ENCODE assay signal across 33 cellular contexts in genomic region chr3:195881276-195881988, GRCh38.
"Had no signal": no experiment of that assay in that cellular context is flagged by ENCODE, and none has a peak within 500 bp of the region (broad histone marks: within the 10 kb centered on the region; RNA-seq: fewer than 3 reads in every experiment).

No MANE protein-coding gene starts in this region.

- ATAC-seq: activated CD4-positive, alpha-beta T cell treated with anti-CD3 and anti-CD28 coated beads for 36 hours; activated naive CD4-positive, alpha-beta T cell treated with anti-CD3 and anti-CD28 coated beads, Interleukin-2, amount 50 U/mL, for 72 hours; activated T-cell treated with anti-CD3 and anti-CD28 coated beads, Interleukin-2, amount 50 U/mL, for 72 hours; effector memory CD8-positive, alpha-beta T cell; gastroesophageal sphincter; T-cell had no signal

- DNase-seq: activated CD4-positive, alpha-beta memory T cell treated with anti-CD3 and anti-CD28 coated beads, Interleukin-2, amount 10 ng/mL, durations not matched to agents 7 days and 5 days; activated CD4-positive, alpha-beta T cell treated with anti-CD3 and anti-CD28 coated beads for 36 hours; activated CD4-positive, alpha-beta T cell treated with anti-CD3 and anti-CD28 coated beads, Interleukin-2, amount 10 ng/mL, durations not matched to agents 24 days and 14 days; activated CD4-positive, alpha-beta T cell treated with anti-CD3 and anti-CD28 coated beads, Interleukin-2, amount 50 U/mL, for 4 hours; activated CD4-positive, CD25-positive, alpha-beta regulatory T cell; activated CD4-positive, CD25-positive, alpha-beta regulatory T cell treated with anti-CD3 and anti-CD28 coated beads, Interleukin-2, amount 50 U/mL, for 72 hours; activated CD8-positive, alpha-beta memory T cell treated with anti-CD3 and anti-CD28 coated beads, Interleukin-2, amount 50 U/mL, for 48 hours; activated gamma-delta T cell; activated naive CD4-positive, alpha-beta T cell; activated naive CD4-positive, alpha-beta T cell treated with anti-CD3 and anti-CD28 coated beads, Interleukin-2, amount 10 ng/mL, durations not matched to agents 7 days and 5 days; activated naive CD8-positive, alpha-beta T cell treated with anti-CD3 and anti-CD28 coated beads, Interleukin-2, amount 10 ng/mL, durations not matched to agents 7 days and 5 days; activated T-cell treated with anti-CD3 and anti-CD28 coated beads for 4 hours; activated T-cell treated with anti-CD3 and anti-CD28 coated beads, Interleukin-2, amount 50 U/mL, for 24 hours; activated T-cell treated with anti-CD3 and anti-CD28 coated beads, Interleukin-2, amount 50 U/mL, for 72 hours; central memory CD4-positive, alpha-beta T cell; cerebellar nuclear complex; cortex of kidney; dermis blood vessel endothelial cell; effector CD4-positive, alpha-beta T cell; effector memory CD8-positive, alpha-beta T cell; esophagus squamous epithelium; foreskin melanocyte; SW 1271; T-cell; T1000 had no signal

- H3K4me3 ChIP-seq: ascending aorta, breast epithelium, cardiac muscle cell, esophagus squamous epithelium, gastroesophageal sphincter had no signal

- H3K9me3 ChIP-seq: ascending aorta, breast epithelium, esophagus squamous epithelium, gastroesophageal sphincter had no signal

- H3K27me3 ChIP-seq: ascending aorta, breast epithelium, cardiac muscle cell, esophagus squamous epithelium, gastroesophageal sphincter had no signal

- H3K27ac Mint-ChIP-seq: activated CD4-positive, alpha-beta memory T cell treated with anti-CD3 and anti-CD28 coated beads, Interleukin-2, amount 10 ng/mL, durations not matched to agents 7 days and 5 days; activated CD4-positive, alpha-beta T cell treated with anti-CD3 and anti-CD28 coated beads for 36 hours; activated CD4-positive, alpha-beta T cell treated with anti-CD3 and anti-CD28 coated beads, Interleukin-2, amount 10 ng/mL, durations not matched to agents 24 days and 14 days; activated naive CD4-positive, alpha-beta T cell treated with anti-CD3 and anti-CD28 coated beads, Interleukin-2, amount 10 ng/mL, durations not matched to agents 7 days and 5 days; activated naive CD4-positive, alpha-beta T cell treated with anti-CD3 and anti-CD28 coated beads, Interleukin-2, amount 50 U/mL, for 72 hours; activated naive CD8-positive, alpha-beta T cell treated with anti-CD3 and anti-CD28 coated beads, Interleukin-2, amount 10 ng/mL, durations not matched to agents 7 days and 5 days; activated T-cell treated with anti-CD3 and anti-CD28 coated beads, Interleukin-2, amount 50 U/mL, for 24 hours; activated T-cell treated with anti-CD3 and anti-CD28 coated beads, Interleukin-2, amount 50 U/mL, for 72 hours; brain; effector memory CD8-positive, alpha-beta T cell; T-cell; T-helper 1 cell treated with Interleukin-12 subunit alpha and Interleukin-12 subunit beta and Interleukin-4 antibody, amounts not matched to agents 30 μg/mL and 1 μg/mL, for 36 hours had no signal

- H3K4me3 Mint-ChIP-seq: activated CD4-positive, alpha-beta memory T cell treated with anti-CD3 and anti-CD28 coated beads, Interleukin-2, amount 10 ng/mL, durations not matched to agents 7 days and 5 days; activated CD4-positive, alpha-beta T cell treated with anti-CD3 and anti-CD28 coated beads for 36 hours; activated CD4-positive, alpha-beta T cell treated with anti-CD3 and anti-CD28 coated beads, Interleukin-2, amount 10 ng/mL, durations not matched to agents 24 days and 14 days; activated naive CD4-positive, alpha-beta T cell treated with anti-CD3 and anti-CD28 coated beads, Interleukin-2, amount 10 ng/mL, durations not matched to agents 7 days and 5 days; activated naive CD8-positive, alpha-beta T cell treated with anti-CD3 and anti-CD28 coated beads, Interleukin-2, amount 10 ng/mL, durations not matched to agents 7 days and 5 days; activated T-cell treated with anti-CD3 and anti-CD28 coated beads, Interleukin-2, amount 50 U/mL, for 24 hours; activated T-cell treated with anti-CD3 and anti-CD28 coated beads, Interleukin-2, amount 50 U/mL, for 72 hours; brain; effector memory CD8-positive, alpha-beta T cell; T-cell; T-helper 1 cell treated with Interleukin-12 subunit alpha and Interleukin-12 subunit beta and Interleukin-4 antibody, amounts not matched to agents 30 μg/mL and 1 μg/mL, for 36 hours had no signal

- H3K9me3 Mint-ChIP-seq: activated CD4-positive, alpha-beta memory T cell treated with anti-CD3 and anti-CD28 coated beads, Interleukin-2, amount 10 ng/mL, durations not matched to agents 7 days and 5 days; activated CD4-positive, alpha-beta T cell treated with anti-CD3 and anti-CD28 coated beads, Interleukin-2, amount 10 ng/mL, durations not matched to agents 24 days and 14 days; activated naive CD4-positive, alpha-beta T cell treated with anti-CD3 and anti-CD28 coated beads, Interleukin-2, amount 10 ng/mL, durations not matched to agents 7 days and 5 days; activated naive CD4-positive, alpha-beta T cell treated with anti-CD3 and anti-CD28 coated beads, Interleukin-2, amount 50 U/mL, for 72 hours; activated naive CD8-positive, alpha-beta T cell treated with anti-CD3 and anti-CD28 coated beads, Interleukin-2, amount 10 ng/mL, durations not matched to agents 7 days and 5 days; activated T-cell treated with anti-CD3 and anti-CD28 coated beads, Interleukin-2, amount 50 U/mL, for 24 hours; activated T-cell treated with anti-CD3 and anti-CD28 coated beads, Interleukin-2, amount 50 U/mL, for 72 hours; brain; effector memory CD8-positive, alpha-beta T cell; T-cell; T-helper 1 cell treated with Interleukin-12 subunit alpha and Interleukin-12 subunit beta and Interleukin-4 antibody, amounts not matched to agents 30 μg/mL and 1 μg/mL, for 36 hours had no signal

- H3K27me3 Mint-ChIP-seq: activated CD4-positive, alpha-beta memory T cell treated with anti-CD3 and anti-CD28 coated beads, Interleukin-2, amount 10 ng/mL, durations not matched to agents 7 days and 5 days; activated CD4-positive, alpha-beta T cell treated with anti-CD3 and anti-CD28 coated beads for 36 hours; activated CD4-positive, alpha-beta T cell treated with anti-CD3 and anti-CD28 coated beads, Interleukin-2, amount 10 ng/mL, durations not matched to agents 24 days and 14 days; activated naive CD4-positive, alpha-beta T cell treated with anti-CD3 and anti-CD28 coated beads, Interleukin-2, amount 10 ng/mL, durations not matched to agents 7 days and 5 days; activated naive CD8-positive, alpha-beta T cell treated with anti-CD3 and anti-CD28 coated beads, Interleukin-2, amount 10 ng/mL, durations not matched to agents 7 days and 5 days; activated T-cell treated with anti-CD3 and anti-CD28 coated beads, Interleukin-2, amount 50 U/mL, for 24 hours; brain; effector memory CD8-positive, alpha-beta T cell; T-cell had no signal

- H3K36me3 Mint-ChIP-seq: activated naive CD4-positive, alpha-beta T cell treated with anti-CD3 and anti-CD28 coated beads, Interleukin-2, amount 50 U/mL, for 72 hours had no signal

- H3K4me1 ChIP-seq: ascending aorta, breast epithelium had no signal

- H3K36me3 ChIP-seq: breast epithelium had no signal

- H3K27ac ChIP-seq: ascending aorta, breast epithelium, cardiac muscle cell, epithelial cell of prostate, esophagus squamous epithelium, gastroesophageal sphincter had no signal

- H3K4me1 Mint-ChIP-seq: activated CD4-positive, alpha-beta T cell treated with anti-CD3 and anti-CD28 coated beads for 36 hours had no signal
